Comparison of ENCODE assay signal across 15 cellular contexts in genomic region chr12:3172124-3173007, GRCh38.
"Had no signal": no experiment of that assay in that cellular context is flagged by ENCODE, and none has a peak within 500 bp of the region (broad histone marks: within the 10 kb centered on the region; RNA-seq: fewer than 3 reads in every experiment).

No MANE protein-coding gene starts in this region.

- H3K27me3 ChIP-seq: gastroesophageal sphincter, thyroid gland, vagina had no signal

- H3K4me1 Mint-ChIP-seq: activated CD4-positive, alpha-beta memory T cell treated with anti-CD3 and anti-CD28 coated beads, Interleukin-2, amount 10 ng/mL, durations not matched to agents 7 days and 5 days; activated naive CD4-positive, alpha-beta T cell treated with anti-CD3 and anti-CD28 coated beads, Interleukin-2, amount 10 ng/mL, durations not matched to agents 7 days and 5 days; memory B cell had no signal

- H3K9me3 Mint-ChIP-seq: activated CD4-positive, alpha-beta memory T cell treated with anti-CD3 and anti-CD28 coated beads, Interleukin-2, amount 10 ng/mL, durations not matched to agents 7 days and 5 days; activated naive CD4-positive, alpha-beta T cell treated with anti-CD3 and anti-CD28 coated beads, Interleukin-2, amount 10 ng/mL, durations not matched to agents 7 days and 5 days; activated T-cell treated with anti-CD3 and anti-CD28 coated beads, Interleukin-2, amount 50 U/mL, for 24 hours; memory B cell; natural killer cell treated with Interleukin-12 subunit alpha and Interleukin-12 subunit beta and Interleukin-15 and Interleukin-18, amount 100 ng/mL, for 72 hours had no signal

- H3K27ac Mint-ChIP-seq: activated CD4-positive, alpha-beta memory T cell treated with anti-CD3 and anti-CD28 coated beads, Interleukin-2, amount 10 ng/mL, durations not matched to agents 7 days and 5 days; activated CD4-positive, alpha-beta T cell treated with anti-CD3 and anti-CD28 coated beads for 36 hours; activated naive CD4-positive, alpha-beta T cell treated with anti-CD3 and anti-CD28 coated beads, Interleukin-2, amount 10 ng/mL, durations not matched to agents 7 days and 5 days; activated T-cell treated with anti-CD3 and anti-CD28 coated beads, Interleukin-2, amount 50 U/mL, for 24 hours; memory B cell; natural killer cell treated with Interleukin-12 subunit alpha and Interleukin-12 subunit beta and Interleukin-15 and Interleukin-18, amount 100 ng/mL, for 72 hours had no signal

- H3K4me3 Mint-ChIP-seq: activated CD4-positive, alpha-beta memory T cell treated with anti-CD3 and anti-CD28 coated beads, Interleukin-2, amount 10 ng/mL, durations not matched to agents 7 days and 5 days; activated CD4-positive, alpha-beta T cell treated with anti-CD3 and anti-CD28 coated beads for 36 hours; activated naive CD4-positive, alpha-beta T cell treated with anti-CD3 and anti-CD28 coated beads, Interleukin-2, amount 10 ng/mL, durations not matched to agents 7 days and 5 days; activated T-cell treated with anti-CD3 and anti-CD28 coated beads, Interleukin-2, amount 50 U/mL, for 24 hours; memory B cell; natural killer cell treated with Interleukin-12 subunit alpha and Interleukin-12 subunit beta and Interleukin-15 and Interleukin-18, amount 100 ng/mL, for 72 hours had no signal

- H3K36me3 ChIP-seq: gastroesophageal sphincter, left ventricle myocardium inferior, thyroid gland, vagina had no signal

- H3K36me3 Mint-ChIP-seq: activated naive CD4-positive, alpha-beta T cell treated with anti-CD3 and anti-CD28 coated beads, Interleukin-2, amount 10 ng/mL, durations not matched to agents 7 days and 5 days; natural killer cell treated with Interleukin-12 subunit alpha and Interleukin-12 subunit beta and Interleukin-15 and Interleukin-18, amount 100 ng/mL, for 72 hours had no signal

- H3K4me3 ChIP-seq: gastroesophageal sphincter, left ventricle myocardium inferior, psoas muscle, thyroid gland, vagina had no signal

- ATAC-seq: activated CD4-positive, alpha-beta T cell treated with anti-CD3 and anti-CD28 coated beads for 36 hours; gastroesophageal sphincter; natural killer cell treated with Interleukin-12 subunit alpha and Interleukin-12 subunit beta and Interleukin-15 and Interleukin-18, amount 100 ng/mL, for 72 hours; psoas muscle had no signal

- H3K9me3 ChIP-seq: gastroesophageal sphincter, left ventricle myocardium inferior, psoas muscle, thyroid gland, vagina had no signal

- DNase-seq: activated CD4-positive, alpha-beta memory T cell treated with anti-CD3 and anti-CD28 coated beads, Interleukin-2, amount 10 ng/mL, durations not matched to agents 7 days and 5 days; activated CD4-positive, alpha-beta T cell treated with anti-CD3 and anti-CD28 coated beads for 36 hours; activated naive CD4-positive, alpha-beta T cell treated with anti-CD3 and anti-CD28 coated beads, Interleukin-2, amount 10 ng/mL, durations not matched to agents 7 days and 5 days; activated T-cell treated with anti-CD3 and anti-CD28 coated beads, Interleukin-2, amount 50 U/mL, for 24 hours; islet precursor cell; left ventricle myocardium inferior; occipital lobe; stimulated activated CD4-positive, alpha-beta T cell treated with anti-CD3 and anti-CD28 coated beads, Interleukin-12 subunit alpha, Interleukin-12 subunit beta, amount 100 ng/mL, for 4 hours; stimulated activated CD4-positive, alpha-beta T cell treated with anti-CD3 and anti-CD28 coated beads, Interleukin-2, amount 100 ng/mL, for 24 hours had no signal

- H3K4me1 ChIP-seq: psoas muscle had no signal

- H3K27ac ChIP-seq: gastroesophageal sphincter, left ventricle myocardium inferior, psoas muscle, thyroid gland, vagina had no signal
